15 cellular contexts compared by ENCODE assay signal in the genomic region with DNA sequence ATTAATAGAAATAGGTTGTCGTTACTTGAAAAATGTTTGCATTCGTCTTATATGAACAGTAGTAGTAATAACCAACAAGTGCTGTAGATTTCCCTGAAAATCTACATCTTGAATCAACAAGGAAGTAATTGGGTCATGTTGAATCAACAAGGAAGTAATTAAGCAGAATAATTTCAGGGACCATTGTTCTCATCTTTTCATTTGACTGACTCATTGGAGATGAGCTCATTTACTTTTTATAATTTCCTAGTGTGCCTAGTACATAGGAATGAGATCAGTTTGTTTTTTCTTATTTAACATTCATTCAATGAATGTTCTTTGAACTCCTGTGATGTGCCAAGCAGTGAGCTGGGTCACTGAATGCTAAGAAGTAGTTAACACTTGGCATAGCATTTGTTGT. TPM values are rescaled to one million over a fixed set of nuclear protein-coding genes. Genes with fewer than 3 reads are reported as not detected.
A peak's percentile ranks its signal among the peaks of the same experiment; 100 is the strongest.
DNase-seq lines count a peak whose midpoint lies in the region; ATAC-seq and FAIRE-seq lines count a peak whose summit lies in the region.
"Had no signal": no experiment of that assay in that cellular context is flagged by ENCODE, and none has a peak within 500 bp of the region (broad histone marks: within the 10 kb centered on the region; RNA-seq: fewer than 3 reads in every experiment).

No MANE protein-coding gene starts in this region.

- no peaks in the 10 kb centered on the region for H3K9me3 Mint-ChIP-seq in activated naive CD8-positive, alpha-beta T cell treated with anti-CD3 and anti-CD28 coated beads, Interleukin-2, amount 50 U/mL, for 24 hours
- H3K9me3 Mint-ChIP-seq: activated CD4-positive, alpha-beta T cell treated with anti-CD3 and anti-CD28 coated beads, Interleukin-2, amount 10 ng/mL, durations not matched to agents 7 days and 5 days; stimulated activated naive B cell treated with anti-CD40 and anti-IgM and Interleukin-4, amounts not matched to agents 10 μg/mL and 1 μg/mL and 100 μg/mL, for 72 hours had no signal

- H4K8ac ChIP-seq in mesenchymal stem cell (ENCODE audit: low read length) = no peak overlapping the region

- WGBS in mesenchymal stem cell = 100% methylated on average over 2 of the region's 2 CpGs

- H3K27me3 ChIP-seq in mesenchymal stem cell (ENCODE audit: control insufficient read depth in 1 of 2, insufficient read depth in 1 of 2, low read length in 2 of 2) = no peaks in the 10 kb centered on the region

- H3K27ac ChIP-seq in mesenchymal stem cell (ENCODE audit: low read length, poor library complexity, severe bottlenecking) = no peak overlapping the region

- peak; percentile 57 for FAIRE-seq in colon (lab: Jason Lieb, UNC)
- FAIRE-seq: endometrium had no signal

- no peak overlapping the region for H2AK5ac ChIP-seq in mesenchymal stem cell (ENCODE audit: low read length, severe bottlenecking)

- peaks cover 5% of the 10 kb centered on the region for H3K36me3 Mint-ChIP-seq in activated naive CD8-positive, alpha-beta T cell treated with anti-CD3 and anti-CD28 coated beads, Interleukin-2, amount 50 U/mL, for 24 hours (ENCODE audit: low read depth)

- H3K4me2 ChIP-seq in mesenchymal stem cell (ENCODE audit: low read length, poor library complexity, severe bottlenecking) = no peak overlapping the region

- peak overlapping the region; percentile 39 for H3K9ac ChIP-seq in mesenchymal stem cell (ENCODE audit: low read length)

- no peak overlapping the region for H3K18ac ChIP-seq in mesenchymal stem cell (ENCODE audit: low read depth in 1 of 2, low read length in 2 of 2)

- no peak overlapping the region for H3K27ac Mint-ChIP-seq in activated naive CD8-positive, alpha-beta T cell treated with anti-CD3 and anti-CD28 coated beads, Interleukin-2, amount 50 U/mL, for 24 hours
- H3K27ac Mint-ChIP-seq: activated CD4-positive, alpha-beta T cell treated with anti-CD3 and anti-CD28 coated beads, Interleukin-2, amount 10 ng/mL, durations not matched to agents 7 days and 5 days; progenitor cell of endocrine pancreas; stimulated activated naive B cell treated with anti-CD40 and anti-IgM and Interleukin-4, amounts not matched to agents 10 μg/mL and 1 μg/mL and 100 μg/mL, for 72 hours had no signal

- H2BK5ac ChIP-seq in mesenchymal stem cell (ENCODE audit: low read depth, low read length, poor library complexity, severe bottlenecking) = no peak overlapping the region

- no peaks in the 10 kb centered on the region for H3K27me3 Mint-ChIP-seq in activated naive CD8-positive, alpha-beta T cell treated with anti-CD3 and anti-CD28 coated beads, Interleukin-2, amount 50 U/mL, for 24 hours
- H3K27me3 Mint-ChIP-seq: activated CD4-positive, alpha-beta T cell treated with anti-CD3 and anti-CD28 coated beads, Interleukin-2, amount 10 ng/mL, durations not matched to agents 7 days and 5 days; progenitor cell of endocrine pancreas; stimulated activated naive B cell treated with anti-CD40 and anti-IgM and Interleukin-4, amounts not matched to agents 10 μg/mL and 1 μg/mL and 100 μg/mL, for 72 hours had no signal

- no peak for ATAC-seq in activated naive CD8-positive, alpha-beta T cell treated with anti-CD3 and anti-CD28 coated beads, Interleukin-2, amount 50 U/mL, for 24 hours
- ATAC-seq in HG03025 (IDR thresholded peaks at IDR 0.05; ENCODE audit: low FRiP score, unreplicated experiment) = no peak
- ATAC-seq: stimulated activated naive B cell treated with anti-CD40 and anti-IgM and Interleukin-4, amounts not matched to agents 10 μg/mL and 1 μg/mL and 100 μg/mL, for 72 hours had no signal

- no peak overlapping the region for H3K4ac ChIP-seq in mesenchymal stem cell (ENCODE audit: low read depth in 1 of 2, low read length in 2 of 2)

- no peak overlapping the region for H3K4me3 Mint-ChIP-seq in activated naive CD8-positive, alpha-beta T cell treated with anti-CD3 and anti-CD28 coated beads, Interleukin-2, amount 50 U/mL, for 24 hours
- H3K4me3 Mint-ChIP-seq: activated CD4-positive, alpha-beta T cell treated with anti-CD3 and anti-CD28 coated beads, Interleukin-2, amount 10 ng/mL, durations not matched to agents 7 days and 5 days; stimulated activated naive B cell treated with anti-CD40 and anti-IgM and Interleukin-4, amounts not matched to agents 10 μg/mL and 1 μg/mL and 100 μg/mL, for 72 hours had no signal

- peaks cover 19 to 87% of the 10 kb centered on the region in 2 experiments for H3K36me3 ChIP-seq in mesenchymal stem cell (ENCODE audit: control insufficient read depth in 1 of 2, insufficient read depth in 2 of 2, low read depth in 1 of 2, low read length in 2 of 2)

- no peak overlapping the region for H2BK120ac ChIP-seq in mesenchymal stem cell (ENCODE audit: low read depth, low read length)

- H3K23ac ChIP-seq in mesenchymal stem cell (ENCODE audit: low read length in 2 of 2) = no peak overlapping the region

- H3K9me3 ChIP-seq in mesenchymal stem cell (ENCODE audit: control insufficient read depth, low read length) = no peaks in the 10 kb centered on the region

- no peaks in the 10 kb centered on the region for H3K4me1 Mint-ChIP-seq in activated naive CD8-positive, alpha-beta T cell treated with anti-CD3 and anti-CD28 coated beads, Interleukin-2, amount 50 U/mL, for 24 hours
- H3K4me1 Mint-ChIP-seq: activated CD4-positive, alpha-beta T cell treated with anti-CD3 and anti-CD28 coated beads, Interleukin-2, amount 10 ng/mL, durations not matched to agents 7 days and 5 days; stimulated activated naive B cell treated with anti-CD40 and anti-IgM and Interleukin-4, amounts not matched to agents 10 μg/mL and 1 μg/mL and 100 μg/mL, for 72 hours had no signal

- H3K14ac ChIP-seq in mesenchymal stem cell (ENCODE audit: low read length in 2 of 2) = no peak overlapping the region

- H2AFZ ChIP-seq in mesenchymal stem cell (ENCODE audit: low read depth, low read length) = no peak overlapping the region

- no peak overlapping the region for H4K91ac ChIP-seq in mesenchymal stem cell (ENCODE audit: low read length)

- H3K79me1 ChIP-seq in mesenchymal stem cell (replicated peaks; ENCODE audit: low read length, poor library complexity, severe bottlenecking) = peaks cover 27% of the 10 kb centered on the region

- no peaks in the 10 kb centered on the region for H3K4me1 ChIP-seq in mesenchymal stem cell (ENCODE audit: control insufficient read depth, insufficient read depth, low read depth, low read length)

- H3K4me3 ChIP-seq in mesenchymal stem cell (ENCODE audit: insufficient read depth in 1 of 2, low read depth in 1 of 2, low read length in 2 of 2) = no peak overlapping the region

- no peak overlapping the region for H2BK12ac ChIP-seq in mesenchymal stem cell (ENCODE audit: low read length in 2 of 2)

- peak; percentile 80 for DNase-seq in DMS53 treated with DMSO at 0.1 percent for 48 hours (lab: John Stamatoyannopoulos, UW; ENCODE audit: unreplicated experiment)
- peak; percentile 95 for DNase-seq in NCI-H2029 (lab: John Stamatoyannopoulos, UW)
- DNase-seq in mesenchymal stem cell = no peak
- no peak for DNase-seq in NCI-H1105 treated with DMSO at 0.1 percent for 48 hours (lab: John Stamatoyannopoulos, UW)
- DNase-seq in activated naive CD8-positive, alpha-beta T cell treated with anti-CD3 and anti-CD28 coated beads, Interleukin-2, amount 50 U/mL, for 24 hours = no peak
- no peak for DNase-seq in NCI-H510A (lab: John Stamatoyannopoulos, UW)
- DNase-seq: activated CD4-positive, alpha-beta T cell treated with anti-CD3 and anti-CD28 coated beads, Interleukin-2, amount 10 ng/mL, durations not matched to agents 7 days and 5 days; GF-D8; stimulated activated CD4-positive, alpha-beta T cell treated with anti-CD3 and anti-CD28 coated beads, Interleukin-2, amount 100 ng/mL, for 48 hours; stimulated activated naive B cell treated with anti-CD40 and anti-IgM and Interleukin-4, amounts not matched to agents 10 μg/mL and 1 μg/mL and 100 μg/mL, for 72 hours had no signal

- no peak overlapping the region for H2BK15ac ChIP-seq in mesenchymal stem cell (ENCODE audit: low read depth, poor library complexity, severe bottlenecking)

RNA-seq across cellular contexts. Expression of a gene that starts 8.2 kb away (rescaled TPM):
- 22.9 TPM for polyA plus RNA-seq in mesenchymal stem cell (2013, experiment 1 of 2)
- polyA plus RNA-seq in mesenchymal stem cell (2013, experiment 2 of 2) = 24.2 TPM

RNA-seq across cellular contexts. Expression of a gene that starts 57.9 kb away (rescaled TPM):
- not detected for polyA plus RNA-seq in mesenchymal stem cell (2013, experiment 1 of 2)
- polyA plus RNA-seq in mesenchymal stem cell (2013, experiment 2 of 2) = not detected
- polyA plus RNA-seq: BJ had no signal

Comparison
In these comparisons a context has a peak if more than half of its experiments do, and no peak if none do; other contexts are left out.
1. DNase-seq: peak in DMS53 treated with DMSO at 0.1 percent for 48 hours (single experiment) and NCI-H2029 (single experiment); none in mesenchymal stem cell (single experiment), NCI-H1105 treated with DMSO at 0.1 percent for 48 hours (single experiment), activated naive CD8-positive, alpha-beta T cell treated with anti-CD3 and anti-CD28 coated beads, Interleukin-2, amount 50 U/mL, for 24 hours (single experiment) and NCI-H510A (single experiment).